Comparison of ENCODE assay signal across 9 cellular contexts in the genomic region with DNA sequence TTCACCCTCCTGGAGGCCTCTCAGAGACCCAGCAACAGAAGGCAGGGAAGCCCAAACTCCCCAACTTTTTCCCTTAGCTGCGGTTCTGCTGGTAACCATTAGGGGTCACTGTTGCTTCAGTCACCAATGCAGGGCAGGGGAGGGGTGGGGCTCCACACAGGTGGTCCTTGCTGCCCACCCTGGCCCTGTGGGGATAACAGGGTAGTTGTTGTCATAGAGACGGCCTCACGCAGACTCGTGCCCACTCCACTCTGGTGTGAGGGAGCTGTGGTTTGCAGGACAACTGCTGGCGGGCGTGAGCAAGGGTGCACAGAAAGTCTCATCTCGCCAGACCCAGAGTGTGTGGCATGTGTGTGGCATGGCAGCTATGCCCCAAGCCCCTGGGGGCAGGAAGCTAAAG. TPM values are rescaled to one million over a fixed set of nuclear protein-coding genes. Genes with fewer than 3 reads are reported as not detected.
DNase-seq lines count a peak whose midpoint lies in the region; ATAC-seq lines count a peak whose summit lies in the region.
"Had no signal": no experiment of that assay in that cellular context is flagged by ENCODE, and none has a peak within 500 bp of the region (broad histone marks: within the 10 kb centered on the region; RNA-seq: fewer than 3 reads in every experiment).

No MANE protein-coding gene starts in this region.

- H3K27ac Mint-ChIP-seq in activated naive CD4-positive, alpha-beta T cell treated with anti-CD3 and anti-CD28 coated beads, Interleukin-2, amount 50 U/mL, for 72 hours: no peak overlapping the region
- H3K27ac Mint-ChIP-seq: activated B cell treated with CpG ODN at 0.5 μM for 24 hours had no signal

- H3K9me3 Mint-ChIP-seq in activated naive CD4-positive, alpha-beta T cell treated with anti-CD3 and anti-CD28 coated beads, Interleukin-2, amount 50 U/mL, for 72 hours: no peaks in the 10 kb centered on the region
- H3K9me3 Mint-ChIP-seq: activated B cell treated with CpG ODN at 0.5 μM for 24 hours had no signal

- DNase-seq in NCI-H510A treated with DMSO at 0.1 percent for 48 hours (lab: John Stamatoyannopoulos, UW) (peak; percentile 45), NCI-H510A (lab: John Stamatoyannopoulos, UW) (no peak), NCI-H69 (lab: John Stamatoyannopoulos, UW) (peak; percentile 73), hepatic stellate cell (ENCODE audit: low spot score) (peak; percentile 64), islet precursor cell (no peak)
- DNase-seq in activated naive CD4-positive, alpha-beta T cell treated with anti-CD3 and anti-CD28 coated beads, Interleukin-2, amount 50 U/mL, for 72 hours (ENCODE audit: low spot score in 2 of 2): peak in 1 of 2 donors; percentile 66
- peak in 5 of 6 experiments; percentile 16 to 68 (median 33) for DNase-seq in stimulated activated naive CD4-positive, alpha-beta T cell (lab: John Stamatoyannopoulos, UW)
- DNase-seq: activated B cell treated with CpG ODN at 0.5 μM for 24 hours had no signal

- peaks cover 0 to 2% of the 10 kb centered on the region in 2 donors for H3K36me3 Mint-ChIP-seq in activated naive CD4-positive, alpha-beta T cell treated with anti-CD3 and anti-CD28 coated beads, Interleukin-2, amount 50 U/mL, for 72 hours

- peak; percentile 23 to 41 for ATAC-seq in activated naive CD4-positive, alpha-beta T cell treated with anti-CD3 and anti-CD28 coated beads, Interleukin-2, amount 50 U/mL, for 72 hours
- no peak for ATAC-seq in GM19467 (IDR thresholded peaks at IDR 0.05; ENCODE audit: unreplicated experiment)

RNA-seq across cellular contexts. Expression of a gene that starts 19.9 kb away (rescaled TPM):
- under 1 TPM; 0.07 to 0.29 TPM for total RNA-seq in activated naive CD4-positive, alpha-beta T cell treated with anti-CD3 and anti-CD28 coated beads, Interleukin-2, amount 50 U/mL, for 72 hours
- total RNA-seq: activated B cell treated with CpG ODN at 0.5 μM for 24 hours had no signal

RNA-seq across cellular contexts. Expression of a gene that starts 21.7 kb away (rescaled TPM):
- 1 to 10 TPM; 5.3 to 7.2 TPM for total RNA-seq in activated naive CD4-positive, alpha-beta T cell treated with anti-CD3 and anti-CD28 coated beads, Interleukin-2, amount 50 U/mL, for 72 hours

RNA-seq across cellular contexts. Expression of a gene that starts 22.3 kb away (rescaled TPM):
- 100 to 1,000 TPM; 186 to 215 TPM for total RNA-seq in activated naive CD4-positive, alpha-beta T cell treated with anti-CD3 and anti-CD28 coated beads, Interleukin-2, amount 50 U/mL, for 72 hours

RNA-seq across cellular contexts. Expression of a gene that starts 54.5 kb away (rescaled TPM):
- total RNA-seq in activated naive CD4-positive, alpha-beta T cell treated with anti-CD3 and anti-CD28 coated beads, Interleukin-2, amount 50 U/mL, for 72 hours: under 1 TPM; 0.09 to 0.53 TPM
- total RNA-seq: activated B cell treated with CpG ODN at 0.5 μM for 24 hours had no signal

Comparison
In these comparisons a context has a peak if more than half of its experiments do, and no peak if none do; other contexts are left out.
1. DNase-seq: peak in NCI-H510A treated with DMSO at 0.1 percent for 48 hours (single experiment), NCI-H69 (single experiment), hepatic stellate cell (single experiment) and stimulated activated naive CD4-positive, alpha-beta T cell (5 of 6); none in NCI-H510A (single experiment) and islet precursor cell (single experiment).